Comparison of ENCODE assay signal across 21 cellular contexts in the genomic region with DNA sequence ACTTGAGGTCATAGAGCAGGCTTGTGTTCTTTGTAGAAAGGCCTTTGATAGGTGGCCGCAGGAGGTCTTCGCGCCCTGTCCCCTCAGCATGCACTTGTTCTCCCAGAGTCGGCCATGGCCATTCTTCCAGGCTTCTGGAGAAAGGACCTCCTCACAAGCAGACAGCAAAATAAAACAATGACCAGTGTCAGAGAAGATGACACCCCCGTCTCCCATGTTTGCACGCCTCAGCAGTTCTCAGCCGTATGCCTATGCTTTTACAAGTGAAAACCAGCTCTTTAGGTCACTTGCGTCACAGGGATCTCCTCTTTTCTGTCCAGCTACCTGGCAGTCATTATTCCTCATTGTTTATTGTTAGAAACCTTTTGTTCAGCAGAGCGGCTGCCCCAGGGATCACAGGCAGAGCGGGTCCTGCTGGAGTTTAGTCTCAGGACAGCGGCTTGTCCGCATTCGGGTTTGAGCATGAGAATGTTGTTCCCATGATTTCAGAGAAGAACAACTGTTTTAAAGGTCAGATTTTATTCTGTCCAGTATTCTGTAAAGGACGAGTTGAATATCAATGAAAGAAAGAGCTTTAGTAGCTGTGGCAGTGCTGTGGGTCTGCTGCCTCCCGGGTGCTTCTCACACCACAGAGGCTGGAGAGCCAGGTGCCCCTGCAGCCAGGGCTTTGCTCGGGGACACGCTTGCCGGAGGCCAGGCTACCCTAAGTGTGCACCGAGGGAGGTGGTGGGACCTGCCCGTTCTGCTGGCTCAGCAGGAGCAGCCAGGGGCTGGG.
A peak's percentile ranks its signal among the peaks of the same experiment; 100 is the strongest.
DNase-seq lines count a peak whose midpoint lies in the region; ATAC-seq, FAIRE-seq and TF ChIP-seq lines count a peak whose summit lies in the region.
"Had no signal": no experiment of that assay in that cellular context is flagged by ENCODE, and none has a peak within 500 bp of the region (broad histone marks: within the 10 kb centered on the region; RNA-seq: fewer than 3 reads in every experiment).

No MANE protein-coding gene starts in this region.

- no peak for ATAC-seq in A549
- ATAC-seq in CD4-positive, alpha-beta T cell (ENCODE audit: poor library complexity): no peak
- ATAC-seq in GM19455 (IDR thresholded peaks at IDR 0.05; ENCODE audit: unreplicated experiment): no peak
- ATAC-seq: PC-3, right cardiac atrium had no signal

- peaks cover 12% of the 10 kb centered on the region for H3K36me3 Mint-ChIP-seq in CD4-positive, alpha-beta T cell (ENCODE audit: low read depth)
- peaks cover 38% of the 10 kb centered on the region for H3K36me3 Mint-ChIP-seq in activated T-helper 1 cell treated with anti-CD3 and anti-CD28 coated beads, Interleukin-12 subunit alpha, Interleukin-12 subunit beta, Interleukin-2, Interleukin-4 antibody, amounts not matched to agents 30 ng/mL and 10 ng/mL and 1 ng/mL, durations not matched to agents 14 hours and 24 hours and 36 hours (ENCODE audit: low read depth)

- peak overlapping the region; percentile 74 for H3K4me3 Mint-ChIP-seq in CD4-positive, alpha-beta T cell
- peak overlapping the region; percentile 56 for H3K4me3 Mint-ChIP-seq in activated T-helper 1 cell treated with anti-CD3 and anti-CD28 coated beads, Interleukin-12 subunit alpha, Interleukin-12 subunit beta, Interleukin-2, Interleukin-4 antibody, amounts not matched to agents 30 ng/mL and 10 ng/mL and 1 ng/mL, durations not matched to agents 14 hours and 24 hours and 36 hours
- H3K4me3 Mint-ChIP-seq: brain, immature natural killer cell had no signal

- no peak overlapping the region for H4K91ac ChIP-seq in mesenchymal stem cell (ENCODE audit: low read length)

- no peak overlapping the region for H3K4me2 ChIP-seq in A549
- no peak overlapping the region for H3K4me2 ChIP-seq in mesenchymal stem cell (ENCODE audit: low read length, poor library complexity, severe bottlenecking)

- H3K27ac ChIP-seq in A549 (no peak overlapping the region), mesenchymal stem cell (ENCODE audit: low read length, poor library complexity, severe bottlenecking) (peak overlapping the region; percentile 2), prostate gland (no peak overlapping the region)
- no peak overlapping the region for H3K27ac ChIP-seq in CD4-positive, alpha-beta T cell (ENCODE audit: low read depth, low read length)
- H3K27ac ChIP-seq: coronary artery, GM23248, SJCRH30, tibial artery had no signal

- no peak overlapping the region for H3K9ac ChIP-seq in mesenchymal stem cell (ENCODE audit: low read length)
- H3K9ac ChIP-seq: GM23248 had no signal

- no peak for DNase-seq in A549 (ENCODE audit: low read depth in 1 of 2, low spot score in 1 of 2)
- no peak for DNase-seq in CD4-positive, alpha-beta T cell
- no peak for DNase-seq in activated T-helper 1 cell treated with anti-CD3 and anti-CD28 coated beads, Interleukin-12 subunit alpha, Interleukin-12 subunit beta, Interleukin-2, Interleukin-4 antibody, amounts not matched to agents 30 ng/mL and 10 ng/mL and 1 ng/mL, durations not matched to agents 14 hours and 24 hours and 36 hours (ENCODE audit: low spot score)
- DNase-seq in mesenchymal stem cell: no peak
- DNase-seq in prostate gland (ENCODE audit: low spot score): no peak
- DNase-seq in NK-92 (lab: John Stamatoyannopoulos, UW; ENCODE audit: unreplicated experiment): no peak
- DNase-seq: activated CD4-positive, CD25-positive, alpha-beta regulatory T cell; activated CD8-positive, alpha-beta memory T cell treated with anti-CD3 and anti-CD28 coated beads, Interleukin-2, amount 50 U/mL, for 48 hours; GM23248; immature natural killer cell; NCI-H1417; nucleus accumbens; PC-3; right cardiac atrium; SJCRH30; stimulated activated CD4-positive, alpha-beta T cell treated with anti-CD3 and anti-CD28 coated beads, Interleukin-15, amount 100 ng/mL, for 24 hours had no signal

- H3K9me3 ChIP-seq in A549: no peaks in the 10 kb centered on the region
- H3K9me3 ChIP-seq in CD4-positive, alpha-beta T cell (ENCODE audit: control insufficient read depth, low read length): no peaks in the 10 kb centered on the region
- peaks cover 2% of the 10 kb centered on the region for H3K9me3 ChIP-seq in mesenchymal stem cell (ENCODE audit: control insufficient read depth, low read length)
- no peaks in the 10 kb centered on the region for H3K9me3 ChIP-seq in prostate gland
- H3K9me3 ChIP-seq: tibial artery had no signal

- intact Hi-C loops in CD4-positive, alpha-beta T cell (cut with DNase I, micrococcal nuclease): loop anchor here in 1 of 2 experiments (5.0 to 10.0 kb wide), 4 partner anchors 34 to 226 kb away; no protein-coding TSS in a partner anchor
- intact Hi-C loops in activated T-helper 1 cell treated with anti-CD3 and anti-CD28 coated beads, Interleukin-12 subunit alpha, Interleukin-12 subunit beta, Interleukin-2, Interleukin-4 antibody, amounts not matched to agents 30 ng/mL and 10 ng/mL and 1 ng/mL, durations not matched to agents 14 hours and 24 hours and 36 hours (cut with micrococcal nuclease): loop anchor here (5.0 kb wide), 4 partner anchors 34 to 124 kb away; no protein-coding TSS in a partner anchor
- intact Hi-C loops in prostate gland (cut with DNase I): no loop called here

- peaks cover 5 to 7% of the 10 kb centered on the region in 2 experiments for H3K36me3 ChIP-seq in mesenchymal stem cell (ENCODE audit: control insufficient read depth in 1 of 2, insufficient read depth in 2 of 2, low read depth in 1 of 2, low read length in 2 of 2)
- no peaks in the 10 kb centered on the region for H3K36me3 ChIP-seq in prostate gland
- H3K36me3 ChIP-seq: tibial artery had no signal

- H2BK12ac ChIP-seq in mesenchymal stem cell (ENCODE audit: low read length in 2 of 2): no peak overlapping the region

- no peak overlapping the region for H3K23ac ChIP-seq in mesenchymal stem cell (ENCODE audit: low read length in 2 of 2)

- H3K18ac ChIP-seq in mesenchymal stem cell (ENCODE audit: low read depth in 1 of 2, low read length in 2 of 2): no peak overlapping the region

- peaks cover 48% of the 10 kb centered on the region for H3K79me1 ChIP-seq in mesenchymal stem cell (replicated peaks; ENCODE audit: low read length, poor library complexity, severe bottlenecking)

- no peak overlapping the region for H3K4ac ChIP-seq in mesenchymal stem cell (ENCODE audit: low read depth in 1 of 2, low read length in 2 of 2)

- no peak overlapping the region for H2BK5ac ChIP-seq in mesenchymal stem cell (ENCODE audit: low read depth, low read length, poor library complexity, severe bottlenecking)

- no peak for TF ChIP-seq POLR2A in A549 (IDR thresholded peaks at IDR 0.05; ENCODE audit: low read length)
- TF ChIP-seq POLR2A in prostate gland (IDR thresholded peaks at IDR 0.05): no peak

- CTCF ChIA-PET in A549 (lab: Yijun Ruan, JAX): no interaction called here
- CTCF ChIA-PET in CD4-positive, alpha-beta T cell (lab: Charles Lee): no interaction called here

- H2BK15ac ChIP-seq in mesenchymal stem cell (ENCODE audit: low read depth, poor library complexity, severe bottlenecking): no peak overlapping the region

- no peak overlapping the region for H2AK5ac ChIP-seq in mesenchymal stem cell (ENCODE audit: low read length, severe bottlenecking)

- H3K27me3 ChIP-seq in CD4-positive, alpha-beta T cell (ENCODE audit: control insufficient read depth, insufficient read depth, low read length): no peaks in the 10 kb centered on the region
- H3K27me3 ChIP-seq in mesenchymal stem cell (ENCODE audit: control insufficient read depth in 1 of 2, insufficient read depth in 1 of 2, low read length in 2 of 2) (no peaks in the 10 kb centered on the region), prostate gland (replicated peaks; ENCODE audit: insufficient read depth) (no peaks in the 10 kb centered on the region)
- H3K27me3 ChIP-seq: SJCRH30, tibial artery had no signal

- no peak overlapping the region for H2AFZ ChIP-seq in mesenchymal stem cell (ENCODE audit: low read depth, low read length)
- H2AFZ ChIP-seq: GM23248 had no signal

- POLR2A ChIA-PET in A549 (lab: Yijun Ruan, JAX): no interaction called here
- POLR2A ChIA-PET in CD4-positive, alpha-beta T cell (lab: Charles Lee): interaction anchor here (1.0 to 2.8 kb wide), 3 partner anchors 19 to 35 kb away, joined by 4 to 10 read pairs (median 6); no protein-coding TSS in a partner anchor

- no peak overlapping the region for H3K14ac ChIP-seq in mesenchymal stem cell (ENCODE audit: low read length in 2 of 2)

- H3K9me3 Mint-ChIP-seq in CD4-positive, alpha-beta T cell: no peaks in the 10 kb centered on the region
- no peaks in the 10 kb centered on the region for H3K9me3 Mint-ChIP-seq in activated T-helper 1 cell treated with anti-CD3 and anti-CD28 coated beads, Interleukin-12 subunit alpha, Interleukin-12 subunit beta, Interleukin-2, Interleukin-4 antibody, amounts not matched to agents 30 ng/mL and 10 ng/mL and 1 ng/mL, durations not matched to agents 14 hours and 24 hours and 36 hours
- H3K9me3 Mint-ChIP-seq: immature natural killer cell had no signal

- no peak overlapping the region for H4K8ac ChIP-seq in mesenchymal stem cell (ENCODE audit: low read length)

- no peak for FAIRE-seq in A549 (lab: Jason Lieb, UNC)
- FAIRE-seq: endothelial cell of umbilical vein had no signal

- H3K4me1 ChIP-seq in A549: no peaks in the 10 kb centered on the region
- H3K4me1 ChIP-seq in mesenchymal stem cell (ENCODE audit: control insufficient read depth, insufficient read depth, low read depth, low read length): peaks cover 24% of the 10 kb centered on the region
- no peaks in the 10 kb centered on the region for H3K4me1 ChIP-seq in prostate gland (replicated peaks)

- no peaks in the 10 kb centered on the region for H3K27me3 Mint-ChIP-seq in CD4-positive, alpha-beta T cell
- no peaks in the 10 kb centered on the region for H3K27me3 Mint-ChIP-seq in activated T-helper 1 cell treated with anti-CD3 and anti-CD28 coated beads, Interleukin-12 subunit alpha, Interleukin-12 subunit beta, Interleukin-2, Interleukin-4 antibody, amounts not matched to agents 30 ng/mL and 10 ng/mL and 1 ng/mL, durations not matched to agents 14 hours and 24 hours and 36 hours (ENCODE audit: insufficient read depth)

- TF ChIP-seq EP300 in A549 (IDR thresholded peaks at IDR 0.05): no peak

- H2BK120ac ChIP-seq in mesenchymal stem cell (ENCODE audit: low read depth, low read length): no peak overlapping the region

- H3K4me3 ChIP-seq in A549 (no peak overlapping the region), mesenchymal stem cell (ENCODE audit: insufficient read depth in 1 of 2, low read depth in 1 of 2, low read length in 2 of 2) (no peak overlapping the region), prostate gland (no peak overlapping the region)
- H3K4me3 ChIP-seq: coronary artery, GM23248, SJCRH30, tibial artery had no signal

- no peak for TF ChIP-seq RAD21 in A549 (conservative IDR thresholded peaks at IDR 0.05 in 1 of 2, IDR thresholded peaks at IDR 0.05 in 1 of 2)

- WGBS in A549 (ENCODE audit: missing lambda C conversion rate): 95% methylated on average over 20 of the region's 20 CpGs
- 93% methylated on average over 20 of the region's 20 CpGs for WGBS in mesenchymal stem cell
- WGBS in prostate gland: 86% methylated on average over 20 of the region's 20 CpGs

- TF ChIP-seq CTCF in A549 (IDR thresholded peaks at IDR 0.05): no peak
- TF ChIP-seq CTCF in CD4-positive, alpha-beta T cell (IDR thresholded peaks at IDR 0.05): no peak
- no peak for TF ChIP-seq CTCF in prostate gland (IDR thresholded peaks at IDR 0.05)

- H3K4me1 Mint-ChIP-seq in CD4-positive, alpha-beta T cell (ENCODE audit: low read depth): peaks cover 83% of the 10 kb centered on the region
- peaks cover 89% of the 10 kb centered on the region for H3K4me1 Mint-ChIP-seq in activated T-helper 1 cell treated with anti-CD3 and anti-CD28 coated beads, Interleukin-12 subunit alpha, Interleukin-12 subunit beta, Interleukin-2, Interleukin-4 antibody, amounts not matched to agents 30 ng/mL and 10 ng/mL and 1 ng/mL, durations not matched to agents 14 hours and 24 hours and 36 hours (ENCODE audit: low read depth)

- peak overlapping the region; percentile 99 for H3K27ac Mint-ChIP-seq in CD4-positive, alpha-beta T cell
- peak overlapping the region; percentile 68 for H3K27ac Mint-ChIP-seq in activated T-helper 1 cell treated with anti-CD3 and anti-CD28 coated beads, Interleukin-12 subunit alpha, Interleukin-12 subunit beta, Interleukin-2, Interleukin-4 antibody, amounts not matched to agents 30 ng/mL and 10 ng/mL and 1 ng/mL, durations not matched to agents 14 hours and 24 hours and 36 hours
- H3K27ac Mint-ChIP-seq: immature natural killer cell had no signal
